In the genomic region with DNA sequence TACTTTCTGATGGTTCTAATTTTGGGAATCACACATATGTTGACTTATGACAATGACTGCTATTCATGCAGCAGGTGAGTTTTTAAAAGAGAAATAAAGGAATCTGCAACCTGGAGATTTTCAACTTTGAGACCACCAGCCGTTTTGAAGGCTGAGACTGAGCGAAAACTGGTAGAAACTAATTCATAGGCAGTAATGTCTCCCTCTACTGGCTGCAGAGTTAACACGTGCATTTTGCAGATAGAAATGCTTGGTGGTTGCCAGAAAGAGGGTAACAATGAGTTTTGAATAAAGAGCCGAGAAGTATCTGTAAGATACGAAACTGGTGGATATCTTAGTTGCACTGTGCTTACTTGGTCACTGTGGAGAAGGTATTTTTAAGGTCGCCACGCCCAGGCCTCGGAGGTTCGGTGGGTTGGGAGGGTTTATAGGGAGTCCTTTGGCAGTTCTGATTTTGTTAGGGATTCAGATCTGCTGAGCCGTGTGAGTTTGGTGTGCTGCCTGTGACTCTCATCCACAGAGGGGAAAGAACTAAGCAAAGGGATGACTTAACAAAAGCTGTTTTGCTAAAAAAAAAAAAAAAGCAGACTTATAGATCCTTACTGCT, we compare ENCODE assay signal across 9 cellular contexts.
A peak's percentile ranks its signal among the peaks of the same experiment; 100 is the strongest.
DNase-seq lines count a peak whose midpoint lies in the region; FAIRE-seq and TF ChIP-seq lines count a peak whose summit lies in the region.
"Had no signal": no experiment of that assay in that cellular context is flagged by ENCODE, and none has a peak within 500 bp of the region (broad histone marks: within the 10 kb centered on the region; RNA-seq: fewer than 3 reads in every experiment).

No MANE protein-coding gene starts in this region.

- DNase-seq in ACHN = peak; percentile 32
- DNase-seq in GM19239 (ENCODE audit: insufficient read length, low spot score) = peak; percentile 29
- DNase-seq in OCI-M1 (lab: John Stamatoyannopoulos, UW) = peak; percentile 40
- DNase-seq in left ventricle myocardium inferior = no peak
- DNase-seq in dorsolateral prefrontal cortex = no peak
- DNase-seq in NCI-H2227 treated with DMSO at 0.1 percent for 48 hours (lab: John Stamatoyannopoulos, UW) = no peak
- no peak for DNase-seq in activated CD8-positive, alpha-beta memory T cell treated with anti-CD3 and anti-CD28 coated beads for 24 hours
- DNase-seq in NCI-H510A treated with DMSO at 0.1 percent for 48 hours (lab: John Stamatoyannopoulos, UW) = no peak

- H3K27ac ChIP-seq in left ventricle myocardium inferior (replicated peaks) = peak overlapping the region; percentile 71
- H3K27ac ChIP-seq in dorsolateral prefrontal cortex = no peak overlapping the region

- TF ChIP-seq CTCF in left ventricle myocardium inferior (IDR thresholded peaks at IDR 0.05; ENCODE audit: borderline replicate concordance) = peak; percentile 46
- TF ChIP-seq CTCF in dorsolateral prefrontal cortex (IDR thresholded peaks at IDR 0.05 in 54 of 56, conservative IDR thresholded peaks at IDR 0.05 in 2 of 56; ENCODE audit: low read depth in 1 of 56, partially characterized antibody in 56 of 56) = peak in 8 of 56 donors; percentile 7 to 19 (median 16)

- peaks cover 73% of the 10 kb centered on the region for H3K4me1 ChIP-seq in left ventricle myocardium inferior

- intact Hi-C loops in left ventricle myocardium inferior (cut with micrococcal nuclease) = no loop called here
- intact Hi-C loops in dorsolateral prefrontal cortex (cut with DNase I) = no loop called here

- in situ Hi-C loops in ACHN (cut with HindIII; ENCODE audit: low pct_ligation_motif_present, low pct_unique_long_range_greater_than_20kb, low sequenced_read_pairs) = no loop called here

- peak; percentile 63 for FAIRE-seq in GM19239 (lab: Jason Lieb, UNC)
- FAIRE-seq: bronchial epithelial cell had no signal

- H3K36me3 ChIP-seq in left ventricle myocardium inferior = no peaks in the 10 kb centered on the region

- H3K9me3 ChIP-seq in left ventricle myocardium inferior (replicated peaks) = no peaks in the 10 kb centered on the region

- H3K27me3 ChIP-seq in left ventricle myocardium inferior (ENCODE audit: low read depth) = no peaks in the 10 kb centered on the region
- no peaks in the 10 kb centered on the region for H3K27me3 ChIP-seq in dorsolateral prefrontal cortex

- H3K4me3 ChIP-seq in left ventricle myocardium inferior (peak overlapping the region; percentile 13), dorsolateral prefrontal cortex (no peak overlapping the region)

Comparison
In these comparisons a context has a peak if more than half of its experiments do, and no peak if none do; other contexts are left out.
1. DNase-seq: peak in ACHN (single experiment), GM19239 (single experiment) and OCI-M1 (single experiment); none in left ventricle myocardium inferior (single experiment), dorsolateral prefrontal cortex (0 of 10), NCI-H2227 treated with DMSO at 0.1 percent for 48 hours (single experiment), activated CD8-positive, alpha-beta memory T cell treated with anti-CD3 and anti-CD28 coated beads for 24 hours (single experiment) and NCI-H510A treated with DMSO at 0.1 percent for 48 hours (single experiment).